Comparison of ENCODE assay signal across 1 cellular context in genomic region chr12:3651585-3652424, GRCh38.
A peak's percentile ranks its signal among the peaks of the same experiment; 100 is the strongest.
TF ChIP-seq lines count a peak whose summit lies in the region.

No MANE protein-coding gene starts in this region.

TF ChIP-seq in HEK293, 187 proteins besides CTCF, POLR2A, EP300 and RAD21 (continued from another document):
- TF ChIP-seq PRDM6 (tag by site-specific recombination; IDR thresholded peaks at IDR 0.05) (peak; percentile 28; the same call in 1 of the 2 replicates), ZNF366 (tag by site-specific recombination; conservative IDR thresholded peaks at IDR 0.05) (no peak), OVOL3 (tag by site-specific recombination; IDR thresholded peaks at IDR 0.05) (no peak), GFI1B (tag by site-specific recombination; IDR thresholded peaks at IDR 0.05) (peak; percentile 94), GLI2 (tag by site-specific recombination; IDR thresholded peaks at IDR 0.05; ENCODE audit: borderline replicate concordance, low read depth) (peak; percentile 71; the same call in 1 of the 2 replicates), PRDM4 (tag by site-specific recombination; IDR thresholded peaks at IDR 0.05) (0 out of 2 replicates have a peak, but pooled peaks have one; percentile 33), ZIC2 (tag by site-specific recombination; IDR thresholded peaks at IDR 0.05) (peak; percentile 58), KLF8 (tag by site-specific recombination; IDR thresholded peaks at IDR 0.05) (no peak), ZNF23 (tag by site-specific recombination; IDR thresholded peaks at IDR 0.05; ENCODE audit: borderline replicate concordance) (no peak), INSM2 (tag by site-specific recombination; IDR thresholded peaks at IDR 0.05) (peak; percentile 76; the same call in 1 of the 2 replicates), ZNF266 (tag by site-specific recombination; IDR thresholded peaks at IDR 0.05; ENCODE audit: low read depth) (no peak), TCF7L2 (IDR thresholded peaks at IDR 0.05; ENCODE audit: borderline replicate concordance, low read depth, low read length) (peak; percentile 84)
